ENCODE assay signal across 3 cellular contexts in genomic region chr4:104211657-104212056, GRCh38.
TF ChIP-seq lines count a peak whose summit lies in the region.

No MANE protein-coding gene starts in this region.

TF ChIP-seq in IMR-90, 13 proteins besides CTCF, POLR2A, EP300 and RAD21:
- no peak for TF ChIP-seq SMC3 (IDR thresholded peaks at IDR 0.05; ENCODE audit: low read depth, low read length)
- TF ChIP-seq CEBPB (IDR thresholded peaks at IDR 0.05; ENCODE audit: low read depth, low read length): peak; percentile 90

TF ChIP-seq in K562, 482 proteins besides CTCF, POLR2A, EP300 and RAD21:
- TF ChIP-seq ZBTB2 (IDR thresholded peaks at IDR 0.05) (no peak), ZFP36 (IDR thresholded peaks at IDR 0.05; ENCODE audit: low read depth, low read length, partially characterized antibody) (no peak), CEBPB (tag; IDR thresholded peaks at IDR 0.05) (peak; percentile 71), CEBPG (CRISPR knock-in tag; IDR thresholded peaks at IDR 0.05) (no peak), CEBPG (tag; conservative IDR thresholded peaks at IDR 0.05 in 1 of 2, IDR thresholded peaks at IDR 0.05 in 1 of 2) (peak in 1 of 2 experiments; percentile 91; a peak in 2 of 4 replicates), SLC30A9 (CRISPR knock-in tag; IDR thresholded peaks at IDR 0.05) (no peak)
TF ChIP-seq in K562: peak in this region for 2.

TF ChIP-seq in HepG2, 621 proteins besides CTCF, POLR2A, EP300 and RAD21:
- TF ChIP-seq EHMT2 (IDR thresholded peaks at IDR 0.05; ENCODE audit: borderline replicate concordance, low read depth, low read length): no peak
- peak; percentile 87 for TF ChIP-seq CEBPB (IDR thresholded peaks at IDR 0.05; ENCODE audit: borderline replicate concordance, low read depth, low read length)
